In the genomic region with DNA sequence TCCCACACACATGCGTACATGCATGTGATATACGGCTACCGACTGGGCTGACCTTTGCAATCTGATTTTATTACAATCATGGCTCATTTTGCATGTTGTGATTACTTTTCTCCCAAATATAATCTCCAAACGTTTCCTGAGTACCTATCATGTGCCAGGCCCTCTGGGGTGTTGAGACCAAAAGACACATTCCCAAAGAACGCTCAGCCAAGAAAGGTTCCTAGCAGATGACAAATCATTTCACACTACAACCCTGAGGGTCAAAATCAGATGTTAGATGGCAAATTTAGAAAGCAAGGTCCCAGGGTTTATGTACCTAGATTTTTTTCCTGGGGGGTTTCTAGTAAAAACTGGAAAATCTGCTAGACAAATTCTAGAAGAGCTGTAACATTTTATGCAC, we compare ENCODE assay signal across 17 cellular contexts. TPM values are rescaled to one million over a fixed set of nuclear protein-coding genes. Genes with fewer than 3 reads are reported as not detected.
DNase-seq lines count a peak whose midpoint lies in the region; ATAC-seq and TF ChIP-seq lines count a peak whose summit lies in the region.
"Had no signal": no experiment of that assay in that cellular context is flagged by ENCODE, and none has a peak within 500 bp of the region (broad histone marks: within the 10 kb centered on the region; RNA-seq: fewer than 3 reads in every experiment).

No MANE protein-coding gene starts in this region.

- no peak overlapping the region for H3K4me2 ChIP-seq in hepatocyte

- peaks cover 0 to 45% of the 10 kb centered on the region in 2 donors for H3K4me1 ChIP-seq in right atrium auricular region
- H3K4me1 ChIP-seq in RWPE2 (ENCODE audit: insufficient read depth, poor library complexity, severe bottlenecking), result peaks cover 34% of the 10 kb centered on the region
- H3K4me1 ChIP-seq in hepatocyte (ENCODE audit: insufficient read depth), result peaks cover 38% of the 10 kb centered on the region

- no peak overlapping the region for H2AFZ ChIP-seq in hepatocyte

- H3K4me3 ChIP-seq in right atrium auricular region (no peak overlapping the region), RWPE2 (ENCODE audit: severe bottlenecking) (no peak overlapping the region), hepatocyte (no peak overlapping the region)

- TF ChIP-seq CTCF in right atrium auricular region (IDR thresholded peaks at IDR 0.05) (no peak), RWPE2 (IDR thresholded peaks at IDR 0.05; ENCODE audit: poor library complexity, severe bottlenecking) (no peak), hepatocyte (IDR thresholded peaks at IDR 0.05; ENCODE audit: poor library complexity) (no peak)

- H3K27ac ChIP-seq in right atrium auricular region, result peak overlapping the region; percentile 64 to 74
- H3K27ac ChIP-seq in RWPE2 (ENCODE audit: poor library complexity, severe bottlenecking), result peak overlapping the region; percentile 96
- H3K27ac ChIP-seq in hepatocyte, result peak overlapping the region; percentile 77
- H3K27ac ChIP-seq in substantia nigra (ENCODE audit: low read depth, low read length, poor library complexity, severe bottlenecking), result no peak overlapping the region

- no peak for ATAC-seq in RWPE2 (ENCODE audit: low read depth)
- ATAC-seq: CD8-positive, alpha-beta T cell had no signal

- no peaks in the 10 kb centered on the region for H4K20me1 ChIP-seq in hepatocyte (ENCODE audit: insufficient read depth, poor library complexity, severe bottlenecking)

- WGBS in hepatocyte (ENCODE audit: low lambda C conversion rate, missing lambda C conversion rate), result 78% methylated on average over 5 of the region's 5 CpGs

- peaks cover 4% of the 10 kb centered on the region for H3K79me2 ChIP-seq in hepatocyte

- no peak for DNase-seq in right atrium auricular region (ENCODE audit: low spot score)
- DNase-seq in cardiac septum (ENCODE audit: low spot score), result no peak
- DNase-seq in RWPE2 (ENCODE audit: low spot score), result no peak
- DNase-seq in hepatocyte (ENCODE audit: low spot score), result no peak
- DNase-seq in NOMO-1 (lab: John Stamatoyannopoulos, UW; ENCODE audit: unreplicated experiment in 2 of 2), result no peak
- no peak for DNase-seq in substantia nigra (lab: John Stamatoyannopoulos, UW)
- no peak for DNase-seq in LoVo (ENCODE audit: low spot score)
- DNase-seq: CD8-positive, alpha-beta T cell; DND-41; KG1; MM.1S; NCI-H1105 treated with DMSO at 0.1 percent for 48 hours; NCI-H187; NCI-H2171; NCI-H446 treated with DMSO at 0.1 percent for 48 hours; NCI-H748 treated with DMSO at 0.1 percent for 48 hours; SIG-M5 had no signal

- no peaks in the 10 kb centered on the region for H3K9me3 ChIP-seq in right atrium auricular region
- H3K9me3 ChIP-seq in RWPE2 (ENCODE audit: severe bottlenecking), result no peaks in the 10 kb centered on the region
- H3K9me3 ChIP-seq in hepatocyte (ENCODE audit: low read depth), result no peaks in the 10 kb centered on the region

- H3K9me2 ChIP-seq in hepatocyte (replicated peaks; ENCODE audit: insufficient read depth), result no peaks in the 10 kb centered on the region

- H3K36me3 ChIP-seq in right atrium auricular region (no peaks in the 10 kb centered on the region), RWPE2 (ENCODE audit: low read depth) (peaks cover 38% of the 10 kb centered on the region), hepatocyte (replicated peaks; ENCODE audit: insufficient read depth, low read depth) (no peaks in the 10 kb centered on the region)

- intact Hi-C loops in cardiac septum (cut with DNase I), result loop anchor here (2.0 to 5.0 kb wide), 2 partner anchors 48 to 126 kb away; no protein-coding TSS in a partner anchor

- H3K27me3 ChIP-seq in right atrium auricular region (no peaks in the 10 kb centered on the region), RWPE2 (ENCODE audit: insufficient read depth, poor library complexity, severe bottlenecking) (no peaks in the 10 kb centered on the region), hepatocyte (no peaks in the 10 kb centered on the region)

RNA-seq across cellular contexts. Expression of a gene that starts 32.4 kb away (rescaled TPM):
- total RNA-seq in right atrium auricular region (10 to 100 TPM; 23.5 to 27.1 TPM), cardiac septum (29.0 TPM), hepatocyte (29.2 and 30.1 TPM in 2 replicates)
- 10.1 and 10.4 TPM in 2 replicates for polyA plus RNA-seq in hepatocyte
